8 cellular contexts compared by ENCODE assay signal in the genomic region with DNA sequence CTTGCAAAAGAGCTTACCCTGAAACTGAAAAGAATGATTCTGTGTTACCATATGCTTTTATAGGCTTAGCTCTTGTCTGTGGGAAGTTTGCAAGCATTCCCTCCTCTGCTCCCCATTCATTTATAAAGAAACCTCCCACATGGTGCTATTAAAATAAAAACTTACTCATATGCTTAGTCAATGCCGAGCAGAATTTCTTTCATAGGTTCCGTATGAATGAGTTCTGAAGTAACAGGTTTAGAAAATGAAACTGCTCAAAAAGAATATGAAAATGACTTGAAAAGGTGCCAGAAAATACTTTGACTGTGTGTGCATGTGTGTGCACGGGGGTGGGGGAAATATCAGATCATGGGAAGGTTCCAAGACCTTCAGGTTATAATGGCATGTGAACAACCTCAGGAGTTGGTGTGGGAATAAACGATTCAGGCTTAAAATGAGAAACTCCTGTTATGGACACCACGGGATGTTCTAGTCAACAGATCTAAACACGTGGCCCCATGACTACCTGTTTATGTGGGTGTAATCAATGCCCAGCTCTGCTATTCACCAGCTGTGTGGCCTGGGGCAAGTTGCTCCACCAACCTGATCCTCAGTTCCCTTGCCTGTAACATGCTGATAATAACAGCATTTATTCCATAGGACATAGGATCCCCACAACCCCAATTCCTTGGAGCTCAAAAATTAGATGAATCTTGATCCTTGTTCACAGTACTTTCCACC.
DNase-seq lines count a peak whose midpoint lies in the region; ATAC-seq, FAIRE-seq and TF ChIP-seq lines count a peak whose summit lies in the region.
"Not testable (repeated sequence)": the region's sequence is repeated elsewhere in the genome, so short reads cannot be mapped to it uniquely, and the experiment has no call there.

No MANE protein-coding gene starts in this region.

- not testable (repeated sequence) for H3K9me3 ChIP-seq in Karpas-422 (ENCODE audit: low read length); GM12878 (replicated peaks; ENCODE audit: control insufficient read depth, insufficient read depth, low read length)

- H2AFZ ChIP-seq in Karpas-422 (ENCODE audit: low read length); GM12878 (ENCODE audit: control insufficient read depth, low read depth, low read length): not testable (repeated sequence)

- H3K9me2 ChIP-seq in Karpas-422 (replicated peaks; ENCODE audit: insufficient read depth, low read length) = not testable (repeated sequence)

- intact Hi-C loops in GM12878 (cut with micrococcal nuclease; ENCODE audit: unreplicated experiment) = not testable (repeated sequence)

- H3K4me1 Mint-ChIP-seq in natural killer cell treated with Interleukin-12 subunit alpha and Interleukin-12 subunit beta and Interleukin-15 and Interleukin-18, amount 100 ng/mL, for 72 hours (ENCODE audit: low read depth in 2 of 2); stimulated activated naive B cell treated with anti-CD40 and anti-IgM and Interleukin-4, amounts not matched to agents 10 μg/mL and 1 μg/mL and 100 μg/mL, for 72 hours: not testable (repeated sequence)

- not testable (repeated sequence) for H3K27me3 Mint-ChIP-seq in natural killer cell treated with Interleukin-12 subunit alpha and Interleukin-12 subunit beta and Interleukin-15 and Interleukin-18, amount 100 ng/mL, for 72 hours; stimulated activated naive B cell treated with anti-CD40 and anti-IgM and Interleukin-4, amounts not matched to agents 10 μg/mL and 1 μg/mL and 100 μg/mL, for 72 hours

- SMC1A ChIA-PET in GM12878 (lab: Charles Lee; ENCODE audit: uncharacterized antibody, unreplicated experiment) = not testable (repeated sequence)

- peak overlapping the region; percentile 69 for H3K4me2 ChIP-seq in Karpas-422 (ENCODE audit: low read depth, low read length, poor library complexity, severe bottlenecking)
- not testable (repeated sequence) for H3K4me2 ChIP-seq in GM12878 (ENCODE audit: control insufficient read depth, insufficient read depth)

- H3K27ac ChIP-seq in Karpas-422 (ENCODE audit: low read length) = peak overlapping the region; percentile 89
- H3K27ac ChIP-seq in GM12878 (ENCODE audit: control insufficient read depth, insufficient read depth) = not testable (repeated sequence)

- not testable (repeated sequence) for H3K27me3 ChIP-seq in Karpas-422 (ENCODE audit: low read length); GM12878 (replicated peaks in 1 of 2; ENCODE audit: control insufficient read depth in 2 of 2, insufficient read depth in 2 of 2, low read length in 1 of 2)

- not testable (repeated sequence) for TF ChIP-seq EP300 in GM12878 (IDR thresholded peaks at IDR 0.05; ENCODE audit: borderline replicate concordance in 1 of 2, control insufficient read depth in 1 of 2, low read depth in 2 of 2, low read length in 2 of 2)

- RAD21 ChIA-PET in GM12878 (lab: Charles Lee; ENCODE audit: unreplicated experiment) = not testable (repeated sequence)

- H3K4me1 ChIP-seq in Karpas-422 (ENCODE audit: low read length) = peaks cover 42% of the 10 kb centered on the region
- H3K4me1 ChIP-seq in GM12878 (ENCODE audit: control insufficient read depth, insufficient read depth, low read length) = not testable (repeated sequence)

- DNase-seq in Karpas-422 = peak; percentile 67
- DNase-seq in activated CD4-positive, alpha-beta T cell treated with anti-CD3 and anti-CD28 coated beads for 48 hours = peak; percentile 48
- not testable (repeated sequence) for DNase-seq in GM12878 (ENCODE audit: low read depth, low spot score); natural killer cell treated with Interleukin-12 subunit alpha and Interleukin-12 subunit beta and Interleukin-15 and Interleukin-18, amount 100 ng/mL, for 72 hours (ENCODE audit: low spot score); stimulated activated naive B cell treated with anti-CD40 and anti-IgM and Interleukin-4, amounts not matched to agents 10 μg/mL and 1 μg/mL and 100 μg/mL, for 72 hours

- TF ChIP-seq CTCF in GM12878 (IDR thresholded peaks at IDR 0.05 in 2 of 3, conservative IDR thresholded peaks at IDR 0.05 in 1 of 3; ENCODE audit: control insufficient read depth in 2 of 3, extremely low read depth in 1 of 3, insufficient read depth in 1 of 3, low read depth in 3 of 3, low read length in 3 of 3) = not testable (repeated sequence)

- H4K20me1 ChIP-seq in Karpas-422 (ENCODE audit: insufficient read depth, low read depth, low read length); GM12878 (ENCODE audit: control insufficient read depth, insufficient read depth): not testable (repeated sequence)

- H3K9me3 Mint-ChIP-seq in natural killer cell treated with Interleukin-12 subunit alpha and Interleukin-12 subunit beta and Interleukin-15 and Interleukin-18, amount 100 ng/mL, for 72 hours; stimulated activated naive B cell treated with anti-CD40 and anti-IgM and Interleukin-4, amounts not matched to agents 10 μg/mL and 1 μg/mL and 100 μg/mL, for 72 hours: not testable (repeated sequence)

- H3K9ac ChIP-seq in Karpas-422 (ENCODE audit: low read length) = peak overlapping the region; percentile 55
- not testable (repeated sequence) for H3K9ac ChIP-seq in GM12878 (ENCODE audit: control insufficient read depth, insufficient read depth, low read length)

- 2% methylated on average over 4 of the region's 6 CpGs for WGBS in GM12878 (ENCODE audit: insufficient coverage, insufficient replicate concordance, low lambda C conversion rate, missing lambda C conversion rate)

- not testable (repeated sequence) for H3K27ac Mint-ChIP-seq in natural killer cell treated with Interleukin-12 subunit alpha and Interleukin-12 subunit beta and Interleukin-15 and Interleukin-18, amount 100 ng/mL, for 72 hours; stimulated activated naive B cell treated with anti-CD40 and anti-IgM and Interleukin-4, amounts not matched to agents 10 μg/mL and 1 μg/mL and 100 μg/mL, for 72 hours

- FAIRE-seq in GM12878 (lab: Jason Lieb, UNC) = peak; percentile 31

- POLR2A ChIA-PET in GM12878 (lab: Charles Lee) = not testable (repeated sequence)

- TF ChIP-seq POLR2A in GM12878 (IDR thresholded peaks at IDR 0.05; ENCODE audit: low read depth, low read length) = not testable (repeated sequence)

- ATAC-seq in GM18909 (IDR thresholded peaks at IDR 0.05; ENCODE audit: poor library complexity, unreplicated experiment) (peak; percentile 64), HG02571 (IDR thresholded peaks at IDR 0.05; ENCODE audit: unreplicated experiment) (peak; percentile 61), HG03095 (IDR thresholded peaks at IDR 0.05; ENCODE audit: unreplicated experiment) (peak; percentile 83)
- ATAC-seq in GM12878 = not testable (repeated sequence)
- ATAC-seq in natural killer cell treated with Interleukin-12 subunit alpha and Interleukin-12 subunit beta and Interleukin-15 and Interleukin-18, amount 100 ng/mL, for 72 hours = peak; percentile 83 to 91
- ATAC-seq in stimulated activated naive B cell treated with anti-CD40 and anti-IgM and Interleukin-4, amounts not matched to agents 10 μg/mL and 1 μg/mL and 100 μg/mL, for 72 hours (replicated peaks) = peak; percentile 88 to 90

- CTCF ChIA-PET in GM12878 (lab: Yijun Ruan, JAX) = not testable (repeated sequence)

- peak overlapping the region; percentile 10 for H3K4me3 Mint-ChIP-seq in natural killer cell treated with Interleukin-12 subunit alpha and Interleukin-12 subunit beta and Interleukin-15 and Interleukin-18, amount 100 ng/mL, for 72 hours
- not testable (repeated sequence) for H3K4me3 Mint-ChIP-seq in stimulated activated naive B cell treated with anti-CD40 and anti-IgM and Interleukin-4, amounts not matched to agents 10 μg/mL and 1 μg/mL and 100 μg/mL, for 72 hours

- not testable (repeated sequence) for TF ChIP-seq RAD21 in GM12878 (IDR thresholded peaks at IDR 0.05; ENCODE audit: insufficient read depth, low read depth, low read length)

- not testable (repeated sequence) for H3K36me3 Mint-ChIP-seq in natural killer cell treated with Interleukin-12 subunit alpha and Interleukin-12 subunit beta and Interleukin-15 and Interleukin-18, amount 100 ng/mL, for 72 hours; stimulated activated naive B cell treated with anti-CD40 and anti-IgM and Interleukin-4, amounts not matched to agents 10 μg/mL and 1 μg/mL and 100 μg/mL, for 72 hours

- in situ Hi-C loops in GM12878 (cut with MboI) = not testable (repeated sequence)

- H3K36me3 ChIP-seq in Karpas-422 (ENCODE audit: insufficient read depth, low read length); GM12878 (ENCODE audit: control insufficient read depth in 2 of 2, insufficient read depth in 2 of 2, low read length in 1 of 2): not testable (repeated sequence)

- BruUV-seq in GM12878 (replicated peaks; lab: Mats Ljungman, UMichigan) = not testable (repeated sequence)

- not testable (repeated sequence) for H3K79me2 ChIP-seq in Karpas-422 (ENCODE audit: low read length); GM12878 (ENCODE audit: control insufficient read depth, insufficient read depth, low read length)

- H3K4me3 ChIP-seq in Karpas-422 (ENCODE audit: low read length) = peak overlapping the region; percentile 48; the same call in 1 of the 2 replicates
- not testable (repeated sequence) for H3K4me3 ChIP-seq in GM12878

TF ChIP-seq in GM12878, 131 proteins besides CTCF, POLR2A, EP300 and RAD21:
- TF ChIP-seq MEF2A (IDR thresholded peaks at IDR 0.05; ENCODE audit: insufficient read depth, low read depth, low read length) = 0 out of 2 replicates have a peak, but pooled peaks have one; percentile 34
TF ChIP-seq in GM12878: peak in this region for 1; not testable (repeated sequence) for 130.
